1 cellular context compared by ENCODE assay signal in the genomic region with DNA sequence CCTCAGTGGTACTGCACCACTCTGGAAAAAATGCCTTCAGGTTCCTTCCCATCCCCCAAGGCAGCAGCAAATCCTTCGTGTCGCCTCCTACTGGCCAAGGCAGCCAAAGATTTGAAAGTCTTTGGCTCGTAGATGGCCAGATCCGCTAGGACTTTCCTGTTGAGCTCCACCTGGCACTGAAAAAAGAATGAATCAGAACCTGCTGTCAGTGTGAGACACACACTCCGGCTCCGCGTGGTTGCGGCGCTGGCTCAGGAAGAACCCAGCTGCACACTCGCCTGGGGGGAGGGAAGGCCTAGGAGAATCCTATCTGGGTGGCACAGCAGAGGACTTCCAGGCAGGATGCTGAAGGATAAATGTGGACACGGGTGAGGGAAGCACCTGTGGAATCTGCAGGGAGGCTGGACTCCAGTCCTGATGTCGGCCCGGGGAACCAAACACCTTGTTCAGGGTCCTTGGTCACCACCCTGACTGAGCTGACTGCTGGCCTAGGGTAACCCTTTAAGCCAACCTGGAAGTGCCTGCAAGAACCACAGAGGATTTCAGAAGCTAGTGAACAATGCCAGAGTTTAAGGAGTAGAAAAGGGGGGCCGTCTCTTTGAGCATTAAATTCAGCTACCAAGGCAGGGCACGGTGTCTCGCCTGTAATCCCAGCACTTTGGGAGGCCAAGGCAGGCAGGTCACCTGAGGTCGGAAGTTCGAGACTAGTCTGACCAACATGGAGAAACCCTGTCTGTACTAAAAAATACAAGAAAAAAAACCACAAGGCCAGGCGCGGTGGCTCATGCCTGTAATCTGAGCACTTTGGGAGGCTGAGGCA.
TF ChIP-seq lines count a peak whose summit lies in the region.

No MANE protein-coding gene starts in this region.

TF ChIP-seq in SK-N-SH, 30 proteins besides CTCF, POLR2A, EP300 and RAD21 (continued from another document):
- TF ChIP-seq JUND (IDR thresholded peaks at IDR 0.05): no peak; the same call in 1 of the 2 replicates
TF ChIP-seq in SK-N-SH: peak in this region for 2.
